In the genomic region with DNA sequence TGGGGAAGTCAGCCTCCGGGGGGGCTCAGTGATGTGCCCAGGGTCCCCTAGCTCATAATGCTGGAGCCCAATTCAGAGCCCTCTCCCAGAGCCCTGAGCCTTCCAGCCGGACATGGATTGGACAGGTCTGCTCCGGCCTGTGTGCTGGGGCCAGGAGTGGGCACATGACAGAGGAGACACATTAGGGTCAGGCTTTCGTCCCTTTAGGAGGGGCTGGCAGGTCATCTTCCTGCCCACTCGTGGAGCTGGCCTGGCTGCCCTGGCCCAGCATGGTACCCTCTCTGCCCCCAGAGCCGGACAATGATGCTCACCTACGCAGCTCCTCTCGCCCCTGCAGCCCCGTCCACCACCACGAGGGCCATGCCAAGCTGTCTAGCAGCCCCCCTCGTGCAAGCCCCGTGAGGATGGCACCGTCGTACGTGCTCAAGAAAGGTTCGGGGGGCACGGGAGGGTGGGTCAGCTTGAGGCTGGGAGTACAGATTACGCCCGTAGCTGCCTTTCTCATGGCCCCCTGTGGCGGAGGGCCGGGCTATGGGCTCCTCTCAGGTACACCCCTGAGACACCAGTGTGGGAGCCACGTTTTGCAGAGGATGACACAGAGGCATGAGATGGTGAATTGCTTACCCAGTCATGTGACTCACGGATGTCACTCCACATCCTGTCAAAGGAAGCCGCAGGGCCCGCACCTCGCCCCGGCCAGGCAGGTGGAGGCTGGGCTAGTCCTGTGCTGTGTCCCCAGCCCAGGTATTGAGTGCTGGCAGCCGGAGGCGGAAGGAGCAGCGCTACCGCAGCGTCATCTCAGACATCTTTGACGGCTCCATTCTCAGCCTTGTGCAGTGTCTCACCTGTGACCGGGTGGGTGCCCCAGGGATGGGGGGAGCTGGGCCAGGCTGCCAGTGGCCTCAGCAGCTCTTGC, we compare ENCODE assay signal across 1 cellular context.
TF ChIP-seq lines count a peak whose summit lies in the region.

No MANE protein-coding gene starts in this region.

TF ChIP-seq in HepG2, 621 proteins besides CTCF, POLR2A, EP300 and RAD21:
- TF ChIP-seq RAD51 (IDR thresholded peaks at IDR 0.05; ENCODE audit: borderline replicate concordance) (no peak), MYNN (CRISPR knock-in tag; IDR thresholded peaks at IDR 0.05; ENCODE audit: low read depth) (no peak), PAX8 (CRISPR knock-in tag; IDR thresholded peaks at IDR 0.05; ENCODE audit: borderline replicate concordance) (no peak), ZNF335 (CRISPR knock-in tag; IDR thresholded peaks at IDR 0.05) (no peak), ZNF510 (CRISPR knock-in tag; IDR thresholded peaks at IDR 0.05; ENCODE audit: low read depth) (no peak), GATAD2A (CRISPR knock-in tag; IDR thresholded peaks at IDR 0.05) (no peak), ZSCAN29 (CRISPR knock-in tag; conservative IDR thresholded peaks at IDR 0.05) (no peak), EHMT2 (IDR thresholded peaks at IDR 0.05; ENCODE audit: borderline replicate concordance, low read depth, low read length) (no peak), ZNF563 (CRISPR knock-in tag; IDR thresholded peaks at IDR 0.05) (no peak), ZNF350 (CRISPR knock-in tag; IDR thresholded peaks at IDR 0.05; ENCODE audit: borderline replicate concordance, low read depth) (no peak), GZF1 (CRISPR knock-in tag; IDR thresholded peaks at IDR 0.05) (no peak), ZNF550 (CRISPR knock-in tag; IDR thresholded peaks at IDR 0.05; ENCODE audit: borderline replicate concordance) (no peak), KMT2A (CRISPR knock-in tag; IDR thresholded peaks at IDR 0.05) (no peak)
- TF ChIP-seq, protein P1, sequence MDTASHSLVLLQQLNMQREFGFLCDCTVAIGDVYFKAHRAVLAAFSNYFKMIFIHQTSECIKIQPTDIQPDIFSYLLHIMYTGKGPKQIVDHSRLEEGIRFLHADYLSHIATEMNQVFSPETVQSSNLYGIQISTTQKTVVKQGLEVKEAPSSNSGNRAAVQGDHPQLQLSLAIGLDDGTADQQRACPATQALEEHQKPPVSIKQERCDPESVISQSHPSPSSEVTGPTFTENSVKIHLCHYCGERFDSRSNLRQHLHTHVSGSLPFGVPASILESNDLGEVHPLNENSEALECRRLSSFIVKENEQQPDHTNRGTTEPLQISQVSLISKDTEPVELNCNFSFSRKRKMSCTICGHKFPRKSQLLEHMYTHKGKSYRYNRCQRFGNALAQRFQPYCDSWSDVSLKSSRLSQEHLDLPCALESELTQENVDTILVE (CRISPR knock-in tag; IDR thresholded peaks at IDR 0.05), result no peak
- TF ChIP-seq, protein P2, sequence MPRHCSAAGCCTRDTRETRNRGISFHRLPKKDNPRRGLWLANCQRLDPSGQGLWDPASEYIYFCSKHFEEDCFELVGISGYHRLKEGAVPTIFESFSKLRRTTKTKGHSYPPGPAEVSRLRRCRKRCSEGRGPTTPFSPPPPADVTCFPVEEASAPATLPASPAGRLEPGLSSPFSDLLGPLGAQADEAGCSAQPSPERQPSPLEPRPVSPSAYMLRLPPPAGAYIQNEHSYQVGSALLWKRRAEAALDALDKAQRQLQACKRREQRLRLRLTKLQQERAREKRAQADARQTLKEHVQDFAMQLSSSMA (CRISPR knock-in tag; IDR thresholded peaks at IDR 0.05), result no peak
